8 cellular contexts compared by ENCODE assay signal in genomic region chr3:45687828-45688193, GRCh38. TPM values are rescaled to one million over a fixed set of nuclear protein-coding genes. Genes with fewer than 3 reads are reported as not detected.
A peak's percentile ranks its signal among the peaks of the same experiment; 100 is the strongest.
DNase-seq lines count a peak whose midpoint lies in the region; ATAC-seq and TF ChIP-seq lines count a peak whose summit lies in the region.
"Had no signal": no experiment of that assay in that cellular context is flagged by ENCODE, and none has a peak within 500 bp of the region (broad histone marks: within the 10 kb centered on the region; RNA-seq: fewer than 3 reads in every experiment).

No MANE protein-coding gene starts in this region.

- peaks cover 5% of the 10 kb centered on the region for H3K79me1 ChIP-seq in H9 (ENCODE audit: insufficient read depth, low read depth, low read length, poor library complexity, severe bottlenecking)

- H4K5ac ChIP-seq in H9 (ENCODE audit: insufficient read length, low read depth, low read length): no peak overlapping the region

- H3K27ac Mint-ChIP-seq in H9 (no peak overlapping the region), endodermal cell (peak overlapping the region; percentile 94)

- H3K4me1 Mint-ChIP-seq in H9 (peaks cover 50 to 51% of the 10 kb centered on the region in 2 experiments), endodermal cell (peaks cover 43% of the 10 kb centered on the region)

- H3K4ac ChIP-seq in H9 (ENCODE audit: low read depth, low read length): no peak overlapping the region

- H3K9me3 Mint-ChIP-seq in H9 (peaks cover 6 to 7% of the 10 kb centered on the region in 2 experiments), endodermal cell (peaks cover 15% of the 10 kb centered on the region)

- POLR2A ChIA-PET in OCI-LY7 (lab: Charles Lee): interaction anchor here (0.7 kb wide), 1 partner anchor 394 kb away, joined by 3 read pairs; no protein-coding TSS in a partner anchor

- no peak overlapping the region for H3K27ac ChIP-seq in H9 (ENCODE audit: insufficient read length, low read depth, low read length)
- H3K27ac ChIP-seq in OCI-LY7 (ENCODE audit: low read depth, low read length, poor library complexity, severe bottlenecking): no peak overlapping the region
- no peak overlapping the region for H3K27ac ChIP-seq in endodermal cell (ENCODE audit: low read depth, low read length)
- peak overlapping the region in 1 of 4 donors; percentile 91 for H3K27ac ChIP-seq in sigmoid colon

- BruUV-seq in OCI-LY7 (replicated peaks; lab: Mats Ljungman, UMichigan): no TSS peak

- H4K20me1 ChIP-seq in H9 (ENCODE audit: control insufficient read depth, insufficient read depth, insufficient read length): no peaks in the 10 kb centered on the region
- no peaks in the 10 kb centered on the region; the same call in 1 of the 2 replicates for H4K20me1 ChIP-seq in OCI-LY7 (ENCODE audit: insufficient read depth, low read length)

- H3K4me2 ChIP-seq in H9 (ENCODE audit: insufficient read depth, insufficient read length, low read length): peak overlapping the region; percentile 67
- H3K4me2 ChIP-seq in OCI-LY7 (ENCODE audit: low read length): peak overlapping the region; percentile 98

- H3K27me3 ChIP-seq in H9 (ENCODE audit: insufficient read depth, low read length): no peaks in the 10 kb centered on the region
- H3K27me3 ChIP-seq in endodermal cell (ENCODE audit: control insufficient read depth, insufficient read depth, low read length, poor library complexity, severe bottlenecking): no peaks in the 10 kb centered on the region
- no peaks in the 10 kb centered on the region for H3K27me3 ChIP-seq in sigmoid colon
- H3K27me3 ChIP-seq: gastroesophageal sphincter had no signal

- no CpG with 5 or more reads among the region's 4 CpGs for WGBS in H9 (ENCODE audit: extremely low coverage, insufficient read length, low lambda C conversion rate)
- WGBS in endodermal cell (ENCODE audit: insufficient coverage in 1 of 2, insufficient read length in 1 of 2), 2 experiments: 100% methylated on average over 1 of the region's 4 CpGs; no CpG with 5 or more reads in 1 of the 2 experiments
- 17 to 27% methylated on average over 4 of the region's 4 CpGs for WGBS in sigmoid colon, 2 donors

- no peak overlapping the region for H2BK12ac ChIP-seq in H9 (ENCODE audit: insufficient read length, low read depth, low read length)

- no peak overlapping the region for H3K23ac ChIP-seq in H9 (ENCODE audit: insufficient read length, low read depth, low read length)

- H3K23me2 ChIP-seq in H9 (ENCODE audit: insufficient read length, low read depth, low read length, poor library complexity, severe bottlenecking): peaks cover 6% of the 10 kb centered on the region

- intact Hi-C loops in OCI-LY7 (cut with micrococcal nuclease; ENCODE audit: unreplicated experiment) (no loop called here), sigmoid colon (cut with DNase I) (no loop called here)

- H2AFZ ChIP-seq in H9 (ENCODE audit: low read length) (no peak overlapping the region), OCI-LY7 (ENCODE audit: low read length) (peak overlapping the region; percentile 96)

- H3K36me3 ChIP-seq in OCI-LY7 (ENCODE audit: insufficient read depth, low read length) (peaks cover 14% of the 10 kb centered on the region), endodermal cell (ENCODE audit: control insufficient read depth, insufficient read depth, low read length) (peaks cover 47% of the 10 kb centered on the region), sigmoid colon (peaks cover 0 to 10% (median 0%) of the 10 kb centered on the region in 4 donors)

- DNase-seq in H9: no peak
- peak; percentile 12 for DNase-seq in OCI-LY7 (ENCODE audit: low spot score)
- no peak for DNase-seq in endodermal cell
- no peak for DNase-seq in sigmoid colon
- no peak for DNase-seq in D341Med (ENCODE audit: low spot score)

- CTCF ChIA-PET in OCI-LY7 (lab: Charles Lee; ENCODE audit: unreplicated experiment): no interaction called here

- H4K8ac ChIP-seq in H9 (replicated peaks; ENCODE audit: insufficient read length, low read depth, low read length): no peak overlapping the region

- TF ChIP-seq EP300 in sigmoid colon (IDR thresholded peaks at IDR 0.05): no peak

- no peaks in the 10 kb centered on the region for H3K9me2 ChIP-seq in OCI-LY7 (ENCODE audit: insufficient read depth, low read length)

- H2BK15ac ChIP-seq in H9 (ENCODE audit: low read depth, low read length): no peak overlapping the region

- no peak overlapping the region for H2BK20ac ChIP-seq in H9 (ENCODE audit: low read depth, low read length, poor library complexity, severe bottlenecking)

- peaks cover 3% of the 10 kb centered on the region for H3K27me3 Mint-ChIP-seq in H9 (ENCODE audit: low read depth)
- no peaks in the 10 kb centered on the region for H3K27me3 Mint-ChIP-seq in endodermal cell (ENCODE audit: insufficient read depth)

- no peak overlapping the region for H4K91ac ChIP-seq in H9 (ENCODE audit: insufficient read length, low read depth, low read length)

- no peak for TF ChIP-seq CTCF in H9 (conservative IDR thresholded peaks at IDR 0.05)
- TF ChIP-seq CTCF in OCI-LY7 (conservative IDR thresholded peaks at IDR 0.05; ENCODE audit: low read length): no peak
- TF ChIP-seq CTCF in endodermal cell (conservative IDR thresholded peaks at IDR 0.05): no peak
- TF ChIP-seq CTCF in sigmoid colon (IDR thresholded peaks at IDR 0.05): no peak

- H3K4me3 ChIP-seq in OCI-LY7 (ENCODE audit: low read depth, low read length, poor library complexity, severe bottlenecking) (peak overlapping the region; percentile 91), endodermal cell (ENCODE audit: low read length) (peak overlapping the region; percentile 96), sigmoid colon (peak overlapping the region; percentile 76 to 91 (median 83))

- H3K9ac ChIP-seq in H9 (ENCODE audit: extremely low read depth, insufficient read length, low read length) (no peak overlapping the region), endodermal cell (ENCODE audit: extremely low read depth, low read length, poor library complexity, severe bottlenecking) (peak overlapping the region; percentile 94)

- peaks cover 28% of the 10 kb centered on the region for H3K79me2 ChIP-seq in H9 (ENCODE audit: insufficient read depth, low read length)
- peaks cover 34% of the 10 kb centered on the region for H3K79me2 ChIP-seq in OCI-LY7 (ENCODE audit: insufficient read depth, low read depth, low read length)

- H2BK120ac ChIP-seq in H9 (ENCODE audit: low read depth, low read length, poor library complexity, severe bottlenecking): no peak overlapping the region

- ATAC-seq in HG02840 (IDR thresholded peaks at IDR 0.05; ENCODE audit: low FRiP score, unreplicated experiment) (no peak), GM19324 (IDR thresholded peaks at IDR 0.05; ENCODE audit: low FRiP score, unreplicated experiment) (no peak)
- ATAC-seq: gastroesophageal sphincter had no signal

- no peak overlapping the region for H3T11ph ChIP-seq in H9 (ENCODE audit: low read length)

- H3K9me3 ChIP-seq in H9 (ENCODE audit: control insufficient read depth, low read depth, low read length) (no peaks in the 10 kb centered on the region), OCI-LY7 (ENCODE audit: low read length) (no peaks in the 10 kb centered on the region), endodermal cell (ENCODE audit: control insufficient read depth, low read length) (peaks cover 8% of the 10 kb centered on the region), sigmoid colon (peaks cover 0 to 1% (median 0%) of the 10 kb centered on the region in 4 donors)
- H3K9me3 ChIP-seq: gastroesophageal sphincter had no signal

- TF ChIP-seq POLR2A in sigmoid colon (IDR thresholded peaks at IDR 0.05): no peak

- no peak overlapping the region for H2BK5ac ChIP-seq in H9 (ENCODE audit: insufficient read length, low read length)

- H2AK5ac ChIP-seq in H9 (ENCODE audit: insufficient read length, low read length): no peak overlapping the region

- no peak overlapping the region for H3K18ac ChIP-seq in H9 (ENCODE audit: insufficient read length, low read depth, low read length)

- peak overlapping the region; percentile 82 to 89 for H3K4me3 Mint-ChIP-seq in H9
- peak overlapping the region; percentile 92 for H3K4me3 Mint-ChIP-seq in endodermal cell

- H3K14ac ChIP-seq in H9 (ENCODE audit: insufficient read depth, low read length): no peak overlapping the region

- H3K36me3 Mint-ChIP-seq in H9 (ENCODE audit: insufficient read depth in 1 of 3, low read depth in 3 of 3) (peaks cover 11 to 18% (median 17%) of the 10 kb centered on the region in 3 experiments), endodermal cell (ENCODE audit: low read depth) (peaks cover 33% of the 10 kb centered on the region)

- H3K56ac ChIP-seq in H9 (ENCODE audit: insufficient read length, low read depth, low read length): no peak overlapping the region

- peaks cover 10% of the 10 kb centered on the region; the same call in 1 of the 2 replicates for H3K4me1 ChIP-seq in H9 (ENCODE audit: insufficient read depth, low read length)
- H3K4me1 ChIP-seq in OCI-LY7 (ENCODE audit: insufficient read depth, low read length, poor library complexity, severe bottlenecking): peaks cover 21% of the 10 kb centered on the region
- peaks cover 12% of the 10 kb centered on the region for H3K4me1 ChIP-seq in endodermal cell (ENCODE audit: control insufficient read depth, insufficient read depth, low read length)
- H3K4me1 ChIP-seq in sigmoid colon: peaks cover 0 to 41% (median 32%) of the 10 kb centered on the region in 4 donors

RNA-seq across cellular contexts. Expression of gene SACM1L, which starts 1.4 kb away (rescaled TPM):
- total RNA-seq in H9 (2021): 52.8 and 54.7 TPM in 2 replicates
- total RNA-seq in OCI-LY7 (2014; rRNA removed; shearing (Covaris generic)): 35.5 and 35.9 TPM in 2 replicates
- total RNA-seq in OCI-LY7 (2022): 54.9 and 59.4 TPM in 2 replicates
- 100 to 1,000 TPM; 149 to 161 TPM for total RNA-seq in endodermal cell
- 63.0 TPM for polyA plus RNA-seq in endodermal cell (2013, experiment 1 of 2)
- polyA plus RNA-seq in endodermal cell (2013, experiment 2 of 2): 66.3 TPM
- total RNA-seq in sigmoid colon: 10 to 100 TPM; 38.5 to 44.6 (median 40.4) TPM
- 10 to 100 TPM; 21.6 to 36.3 (median 23.7) TPM for polyA plus RNA-seq in sigmoid colon
